Comparison of ENCODE assay signal across 15 cellular contexts in the genomic region with DNA sequence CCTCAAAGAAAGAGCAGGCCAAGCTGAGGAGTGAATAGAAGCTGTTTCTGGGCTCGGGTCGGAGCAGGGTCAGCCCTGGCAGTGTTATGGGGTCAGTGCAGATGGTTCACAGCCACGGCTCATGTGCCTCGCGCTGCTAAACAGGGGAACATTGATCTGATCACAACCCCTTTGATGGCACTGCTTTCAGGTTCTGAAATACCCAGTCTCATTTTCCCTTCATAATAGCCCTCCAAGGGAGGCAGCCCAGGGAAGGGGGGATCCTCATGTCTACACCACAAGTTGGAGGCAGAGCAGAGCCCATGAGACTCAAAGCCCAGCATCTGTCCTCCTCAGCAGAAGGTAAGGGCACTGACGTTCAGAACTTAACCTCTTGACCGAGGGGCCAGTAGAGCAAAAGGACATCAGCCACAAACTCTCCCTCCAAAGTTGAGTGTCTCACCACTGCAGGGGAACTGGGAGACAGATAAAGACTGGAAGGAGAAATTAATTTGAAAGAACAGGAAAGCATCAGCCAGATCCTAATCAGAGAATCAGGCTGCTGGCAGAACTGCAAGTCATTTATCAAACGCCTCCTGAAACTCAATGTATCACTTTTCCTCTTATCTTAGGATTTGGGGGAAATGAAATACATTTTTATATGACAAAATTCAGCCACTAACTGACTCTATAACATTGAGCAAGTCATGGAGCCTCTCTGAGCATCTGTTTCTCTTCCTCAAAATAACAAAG.
"Had no signal": no experiment of that assay in that cellular context is flagged by ENCODE, and none has a peak within 500 bp of the region (broad histone marks: within the 10 kb centered on the region; RNA-seq: fewer than 3 reads in every experiment).

No MANE protein-coding gene starts in this region.

- H3K27me3 ChIP-seq: left lung, tibial artery had no signal

- H3K36me3 ChIP-seq: left lung, tibial artery had no signal

- DNase-seq: activated CD4-positive, alpha-beta T cell treated with anti-CD3 and anti-CD28 coated beads, Interleukin-2, amount 10 ng/mL, durations not matched to agents 24 days and 14 days; activated CD8-positive, alpha-beta T cell treated with anti-CD3 and anti-CD28 coated beads for 36 hours; activated naive CD4-positive, alpha-beta T cell; activated naive CD8-positive, alpha-beta T cell treated with anti-CD3 and anti-CD28 coated beads, Interleukin-2, amount 10 ng/mL, durations not matched to agents 7 days and 5 days; activated T-cell treated with anti-CD3 and anti-CD28 coated beads, Interleukin-2, amount 50 U/mL, for 1 hour; central memory CD4-positive, alpha-beta T cell; left lung; occipital lobe; retina; stimulated activated CD4-positive, alpha-beta T cell treated with anti-CD3 and anti-CD28 coated beads, Interleukin-2, amount 100 ng/mL, for 24 hours; stimulated activated naive CD4-positive, alpha-beta T cell treated with Interleukin-2 at 50 U/mL for 16 hours; tibial artery had no signal

- ATAC-seq: activated CD8-positive, alpha-beta T cell treated with anti-CD3 and anti-CD28 coated beads for 36 hours; activated T-helper 17 cell treated with anti-CD3 and anti-CD28 coated beads, Interleukin-2, amount 50 U/mL, for 72 hours; left lung had no signal

- H3K27ac ChIP-seq: left lung, tibial artery had no signal

- H3K4me3 ChIP-seq: left lung, tibial artery had no signal

- FAIRE-seq: colon, frontal cortex had no signal

- H3K9me3 ChIP-seq: left lung, tibial artery had no signal
